ENCODE assay signal across 8 cellular contexts in genomic region chr1:165075725-165076370, GRCh38.
DNase-seq lines count a peak whose midpoint lies in the region; ATAC-seq and TF ChIP-seq lines count a peak whose summit lies in the region.

No MANE protein-coding gene starts in this region.

- no TSS peak for BruUV-seq in A673 (replicated peaks; lab: Mats Ljungman, UMichigan)

- H3K4me1 ChIP-seq in A673 (ENCODE audit: insufficient read depth, low read length, poor library complexity, severe bottlenecking) (no peaks in the 10 kb centered on the region), lower lobe of right lung (no peaks in the 10 kb centered on the region)

- H3K27ac ChIP-seq in A673 (ENCODE audit: low read depth, low read length, poor library complexity, severe bottlenecking) (no peak overlapping the region), brain microvascular endothelial cell (no peak overlapping the region), lower lobe of right lung (no peak overlapping the region)

- no peaks in the 10 kb centered on the region for H3K27me3 ChIP-seq in A673 (replicated peaks; ENCODE audit: insufficient read depth, low read depth, low read length, poor library complexity)
- H3K27me3 ChIP-seq in brain microvascular endothelial cell (replicated peaks), result no peaks in the 10 kb centered on the region
- no peaks in the 10 kb centered on the region for H3K27me3 ChIP-seq in lower lobe of right lung (ENCODE audit: low read depth)

- CTCF ChIA-PET in A673 (lab: Charles Lee), result interaction anchor here (0.7 to 0.9 kb wide), 2 partner anchors 165 to 1717 kb away, joined by 3 to 4 read pairs; no protein-coding TSS in a partner anchor

- H3K36me3 ChIP-seq in A673 (ENCODE audit: insufficient read depth, low read length, poor library complexity, severe bottlenecking) (no peaks in the 10 kb centered on the region), brain microvascular endothelial cell (replicated peaks) (no peaks in the 10 kb centered on the region), lower lobe of right lung (no peaks in the 10 kb centered on the region)

- H3K9me3 ChIP-seq in A673 (ENCODE audit: low read depth, low read length, poor library complexity, severe bottlenecking) (no peaks in the 10 kb centered on the region), lower lobe of right lung (no peaks in the 10 kb centered on the region)

- H3K4me3 ChIP-seq in A673 (ENCODE audit: low read depth, low read length, poor library complexity, severe bottlenecking) (no peak overlapping the region), brain microvascular endothelial cell (ENCODE audit: low read depth, low read length) (no peak overlapping the region), lower lobe of right lung (no peak overlapping the region)

- ATAC-seq in GM19328 (IDR thresholded peaks at IDR 0.05; ENCODE audit: unreplicated experiment) (peak; percentile 48), lower lobe of right lung (peak in 1 of 2 donors; percentile 54), GM21529 (IDR thresholded peaks at IDR 0.05; ENCODE audit: unreplicated experiment) (no peak)

- in situ Hi-C loops in brain microvascular endothelial cell (cut with HindIII; ENCODE audit: low pct_ligation_motif_present, low sequenced_read_pairs), result no loop called here

- POLR2A ChIA-PET in A673 (lab: Charles Lee; ENCODE audit: low non-redundant PET), result no interaction called here

- intact Hi-C loops in A673 (cut with micrococcal nuclease; ENCODE audit: unreplicated experiment), result loop anchor here (10.0 kb wide), 1 partner anchor 291 kb away; no protein-coding TSS in a partner anchor
- intact Hi-C loops in lower lobe of right lung (cut with DNase I), result no loop called here

- DNase-seq in A673 (ENCODE audit: low spot score) (peak; percentile 74), NCI-H2171 treated with DMSO at 0.1 percent for 48 hours (lab: John Stamatoyannopoulos, UW) (peak; percentile 40), brain microvascular endothelial cell (peak; percentile 16), lower lobe of right lung (no peak), NCI-H510A treated with DMSO at 0.1 percent for 48 hours (lab: John Stamatoyannopoulos, UW) (no peak), C1 segment of cervical spinal cord (lab: John Stamatoyannopoulos, UW) (no peak)

- TF ChIP-seq CTCF in A673 (conservative IDR thresholded peaks at IDR 0.05; ENCODE audit: low read depth, low read length) (peak; percentile 76), brain microvascular endothelial cell (IDR thresholded peaks at IDR 0.05; ENCODE audit: low read depth, low read length, missing control alignments) (peak; percentile 82), lower lobe of right lung (IDR thresholded peaks at IDR 0.05) (peak; percentile 36)

Comparison
In these comparisons a context has a peak if more than half of its experiments do, and no peak if none do; other contexts are left out.
1. DNase-seq: peak in A673 (single experiment), NCI-H2171 treated with DMSO at 0.1 percent for 48 hours (single experiment) and brain microvascular endothelial cell (single experiment); none in lower lobe of right lung (single experiment), NCI-H510A treated with DMSO at 0.1 percent for 48 hours (single experiment) and C1 segment of cervical spinal cord (0 of 14).
2. Peak in every context shown above with its lines, with median percentiles within 50 percentile points of each other: CTCF ChIP-seq.